Comparison of ENCODE assay signal across 40 cellular contexts in the genomic region with DNA sequence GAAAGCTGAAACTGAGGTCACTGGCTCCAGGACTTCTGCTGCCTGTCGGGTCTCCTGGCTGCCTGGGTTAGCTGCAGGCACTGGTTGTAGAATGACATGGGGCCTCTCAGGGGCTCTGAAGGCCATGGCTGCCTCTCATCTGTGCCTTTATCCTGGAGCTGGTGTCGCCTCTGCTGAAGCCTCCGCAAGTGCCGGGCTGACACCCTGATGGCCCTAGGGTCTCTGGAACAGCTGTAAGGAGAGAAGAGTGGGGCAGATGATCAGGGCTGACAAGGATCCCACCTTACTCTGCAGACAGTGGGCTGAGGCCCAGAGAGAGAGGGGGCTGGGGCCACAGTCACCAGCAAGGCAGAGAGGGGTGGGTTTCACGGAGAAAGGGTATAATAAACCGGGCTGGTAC. TPM values are rescaled to one million over a fixed set of nuclear protein-coding genes. Genes with fewer than 3 reads are reported as not detected.
"Had no signal": no experiment of that assay in that cellular context is flagged by ENCODE, and none has a peak within 500 bp of the region (broad histone marks: within the 10 kb centered on the region; RNA-seq: fewer than 3 reads in every experiment).

No MANE protein-coding gene starts in this region.

- ATAC-seq: activated T-cell treated with anti-CD3 and anti-CD28 coated beads, Interleukin-2, amount 50 U/mL, for 4 hours; PC-3 had no signal

- H3K27me3 ChIP-seq: brain microvascular endothelial cell, Peyer's patch, SJSA1 had no signal

- H3K4me1 ChIP-seq: Peyer's patch, SJSA1 had no signal

- DNase-seq: activated B cell treated with CpG ODN at 0.5 μM for 24 hours; activated CD4-positive, alpha-beta memory T cell treated with anti-CD3 and anti-CD28 coated beads for 36 hours; activated CD4-positive, alpha-beta T cell treated with anti-CD3 and anti-CD28 coated beads for 4 hours; activated CD4-positive, alpha-beta T cell treated with anti-CD3 and anti-CD28 coated beads, Interleukin-2, amount 50 U/mL, for 1 hour; activated CD4-positive, CD25-positive, alpha-beta regulatory T cell treated with anti-CD3 and anti-CD28 coated beads, Interleukin-2, amount 50 U/mL, for 72 hours; activated CD8-positive, alpha-beta memory T cell treated with anti-CD3 and anti-CD28 coated beads, Interleukin-2, amount 50 U/mL, for 4 hours; activated effector memory CD4-positive, alpha-beta T cell treated with Interleukin-2 at 50 U/mL for 16 hours; activated naive CD4-positive, alpha-beta T cell; activated naive CD4-positive, alpha-beta T cell treated with anti-CD3 and anti-CD28 coated beads, Interleukin-2, amount 50 U/mL, for 16 hours; activated naive CD8-positive, alpha-beta T cell treated with anti-CD3 and anti-CD28 coated beads for 36 hours; activated T-cell treated with anti-CD3 and anti-CD28 coated beads for 4 hours; activated T-cell treated with anti-CD3 and anti-CD28 coated beads, Interleukin-2, amount 50 U/mL, for 4 hours; amniotic stem cell; brain microvascular endothelial cell; Kasumi-1; KG1; MM.1S; MV-4-11; NCI-H1092; NCI-H146; NCI-H187; NCI-H2029 treated with DMSO at 0.1 percent for 48 hours; NCI-H2107; NCI-H2171; NCI-H510A; NCI-H526; NCI-H748 treated with DMSO at 0.1 percent for 48 hours; NK-92 treated with Interleukin-12 subunit alpha and Interleukin-12 subunit beta, amount 100 ng/mL, for 24 hours; PC-3; RPMI8226; SHP77 treated with DMSO at 0.1 percent for 48 hours; SW 1271; T-helper 1 cell; T-helper 2 cell; T-helper 9 cell had no signal

- H3K4me3 ChIP-seq: Peyer's patch, SJSA1 had no signal

- H3K27ac ChIP-seq: brain microvascular endothelial cell, Peyer's patch, SJSA1, VCaP had no signal

- H3K9me3 ChIP-seq: Peyer's patch, SJSA1 had no signal

- H3K36me3 ChIP-seq: brain microvascular endothelial cell, SJSA1 had no signal

RNA-seq across cellular contexts. Expression of gene PLA2G3, which starts 4.6 kb away (rescaled TPM):
- total RNA-seq: activated B cell treated with CpG ODN at 0.5 μM for 24 hours; activated CD4-positive, alpha-beta memory T cell treated with anti-CD3 and anti-CD28 coated beads for 36 hours; activated naive CD8-positive, alpha-beta T cell treated with anti-CD3 and anti-CD28 coated beads for 36 hours; activated T-cell treated with anti-CD3 and anti-CD28 coated beads, Interleukin-2, amount 50 U/mL, for 4 hours; activated T-helper 1 cell treated with anti-CD3 and anti-CD28 coated beads, Interleukin-12 subunit alpha, Interleukin-12 subunit beta, Interleukin-2, Interleukin-4 antibody, amounts not matched to agents 30 ng/mL and 10 ng/mL and 1 ng/mL, durations not matched to agents 14 hours and 24 hours and 36 hours; aorta; PC-3; Peyer's patch; SJSA1 had no signal

RNA-seq across cellular contexts. Expression of gene INPP5J, which starts 12.9 kb away (rescaled TPM):
- total RNA-seq: activated T-helper 1 cell treated with anti-CD3 and anti-CD28 coated beads, Interleukin-12 subunit alpha, Interleukin-12 subunit beta, Interleukin-2, Interleukin-4 antibody, amounts not matched to agents 30 ng/mL and 10 ng/mL and 1 ng/mL, durations not matched to agents 14 hours and 24 hours and 36 hours had no signal
